ENCODE assay signal across 8 cellular contexts in genomic region chr10:102669206-102670064, GRCh38. TPM values are rescaled to one million over a fixed set of nuclear protein-coding genes. Genes with fewer than 3 reads are reported as not detected.
DNase-seq lines count a peak whose midpoint lies in the region; ATAC-seq, FAIRE-seq and TF ChIP-seq lines count a peak whose summit lies in the region.

No MANE protein-coding gene starts in this region.

- H3K36me3 ChIP-seq in DND-41 (ENCODE audit: insufficient read depth, low read length) (no peaks in the 10 kb centered on the region), pancreas (no peaks in the 10 kb centered on the region)

- no peak for ATAC-seq in DND-41 (ENCODE audit: insufficient read depth, low read depth)
- peak; percentile 88 to 92 (median 92) for ATAC-seq in pancreas
- no peak for ATAC-seq in HG03280 (IDR thresholded peaks at IDR 0.05; ENCODE audit: unreplicated experiment)

- H4K20me1 ChIP-seq in DND-41 (ENCODE audit: insufficient read depth, low read length) = no peaks in the 10 kb centered on the region

- DNase-seq in DND-41 (peak; percentile 33), MV-4-11 (lab: John Stamatoyannopoulos, UW) (peak; percentile 20), epithelial cell of proximal tubule (ENCODE audit: low read depth) (no peak), pancreas (peak; percentile 78 to 94 (median 91)), NCI-H1436 treated with DMSO at 0.1 percent for 48 hours (lab: John Stamatoyannopoulos, UW) (no peak), GM19240 (ENCODE audit: insufficient read length, low spot score) (no peak)
- no peak for DNase-seq in activated naive CD4-positive, alpha-beta T cell treated with Interleukin-2 at 50 U/mL for 16 hours

- no peak overlapping the region for H3K9ac ChIP-seq in DND-41 (ENCODE audit: low read depth, low read length)

- H3K4me1 ChIP-seq in DND-41 (ENCODE audit: insufficient read depth, low read length) = peaks cover 13% of the 10 kb centered on the region
- peaks cover 0 to 19% (median 7%) of the 10 kb centered on the region in 3 donors for H3K4me1 ChIP-seq in pancreas

- no peak overlapping the region for H2AFZ ChIP-seq in DND-41 (ENCODE audit: low read depth, low read length)

- H3K9me3 ChIP-seq in DND-41 (ENCODE audit: insufficient read depth, low read length, severe bottlenecking) (no peaks in the 10 kb centered on the region), pancreas (no peaks in the 10 kb centered on the region)

- intact Hi-C loops in pancreas (cut with DNase I) = no loop called here

- no peak overlapping the region for H3K4me2 ChIP-seq in DND-41 (ENCODE audit: insufficient read depth, low read length)

- FAIRE-seq in pancreas (lab: Jason Lieb, UNC) = no peak

- peak; percentile 62 for TF ChIP-seq CTCF in DND-41 (IDR thresholded peaks at IDR 0.05; ENCODE audit: borderline replicate concordance, extremely low read depth, low read length, poor library complexity, severe bottlenecking)
- TF ChIP-seq CTCF in epithelial cell of proximal tubule (conservative IDR thresholded peaks at IDR 0.05; ENCODE audit: low read depth, low read length) = peak; percentile 64
- peak; percentile 14 to 36 (median 23) for TF ChIP-seq CTCF in pancreas (IDR thresholded peaks at IDR 0.05)

- no peaks in the 10 kb centered on the region for H3K79me2 ChIP-seq in DND-41 (ENCODE audit: insufficient read depth, low read length)

- H3K4me3 ChIP-seq in DND-41 (ENCODE audit: low read depth in 1 of 2, low read length in 2 of 2) = no peak overlapping the region
- no peak overlapping the region for H3K4me3 ChIP-seq in epithelial cell of proximal tubule (ENCODE audit: low read depth, low read length)
- no peak overlapping the region for H3K4me3 ChIP-seq in pancreas

- H3K27ac ChIP-seq in DND-41 (ENCODE audit: low read length) (no peak overlapping the region), pancreas (peak overlapping the region; percentile 68 to 87 (median 78))

- H3K27me3 ChIP-seq in DND-41 (ENCODE audit: insufficient read depth, low read length, poor library complexity) (no peaks in the 10 kb centered on the region), pancreas (no peaks in the 10 kb centered on the region)

- 37 to 42% methylated on average over 6 to 7 of the region's 7 CpGs for WGBS in pancreas, 2 donors

RNA-seq across cellular contexts. Expression of gene TRIM8, which starts 25.2 kb away (rescaled TPM):
- total RNA-seq in epithelial cell of proximal tubule = 120 and 182 TPM in 2 replicates
- total RNA-seq in pancreas = 100 to 1,000 TPM in 1 of 6 donors, 10 to 100 TPM in 5; 65.2 to 106 (median 76.7) TPM
- polyA plus RNA-seq in pancreas = 10 to 100 TPM; 42.2 to 53.2 TPM

RNA-seq across cellular contexts. Expression of gene ARL3, which starts 44.8 kb away (rescaled TPM):
- total RNA-seq in epithelial cell of proximal tubule (7.5 and 9.5 TPM in 2 replicates), pancreas (1 to 10 TPM; 2.5 to 4.5 (median 3.1) TPM)
- 1 to 10 TPM; 2.4 to 8.0 TPM for polyA plus RNA-seq in pancreas

RNA-seq across cellular contexts. Expression of gene SFXN2, which starts 45.0 kb away (rescaled TPM):
- total RNA-seq in epithelial cell of proximal tubule = 5.3 and 18.9 TPM in 2 replicates
- 10 to 100 TPM in 4 of 6 donors, 1 to 10 TPM in 2; 6.2 to 21.6 (median 10.4) TPM for total RNA-seq in pancreas
- polyA plus RNA-seq in pancreas = 1 to 10 TPM; 5.6 to 9.0 TPM

Comparison
In these comparisons a context has a peak if more than half of its experiments do, and no peak if none do; other contexts are left out.
1. ATAC-seq: peak in pancreas (4 of 4); none in DND-41 (single experiment) and HG03280 (single experiment).
2. DNase-seq: peak in DND-41 (single experiment), MV-4-11 (single experiment) and pancreas (6 of 6); none in epithelial cell of proximal tubule (single experiment), NCI-H1436 treated with DMSO at 0.1 percent for 48 hours (single experiment), GM19240 (single experiment) and activated naive CD4-positive, alpha-beta T cell treated with Interleukin-2 at 50 U/mL for 16 hours (single experiment).
3. Peak in every context shown above with its lines, with median percentiles within 50 percentile points of each other: CTCF ChIP-seq.